In the genomic region with DNA sequence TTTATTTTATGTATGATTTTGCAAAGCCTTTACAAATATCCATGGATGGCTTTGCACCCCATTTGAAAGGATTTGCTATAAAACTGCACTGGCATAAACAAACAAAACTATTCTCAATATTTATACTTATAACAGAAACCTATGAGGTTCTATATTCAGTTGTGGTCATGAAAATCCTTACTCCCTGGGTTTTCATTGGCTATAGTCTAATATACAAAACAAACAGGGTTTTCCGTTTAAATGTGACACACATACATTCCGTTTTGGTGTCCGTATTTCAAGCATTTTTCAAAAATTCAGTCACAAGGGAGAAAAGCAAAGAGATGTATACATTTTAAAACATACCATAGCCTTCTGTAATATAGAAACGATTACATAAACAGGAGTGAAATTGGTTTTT, we compare ENCODE assay signal across 1 cellular context.
TF ChIP-seq lines count a peak whose summit lies in the region.

No MANE protein-coding gene starts in this region.

TF ChIP-seq in WTC11, 78 proteins besides CTCF, POLR2A, EP300 and RAD21 (continued from another document):
- TF ChIP-seq, protein P1, sequence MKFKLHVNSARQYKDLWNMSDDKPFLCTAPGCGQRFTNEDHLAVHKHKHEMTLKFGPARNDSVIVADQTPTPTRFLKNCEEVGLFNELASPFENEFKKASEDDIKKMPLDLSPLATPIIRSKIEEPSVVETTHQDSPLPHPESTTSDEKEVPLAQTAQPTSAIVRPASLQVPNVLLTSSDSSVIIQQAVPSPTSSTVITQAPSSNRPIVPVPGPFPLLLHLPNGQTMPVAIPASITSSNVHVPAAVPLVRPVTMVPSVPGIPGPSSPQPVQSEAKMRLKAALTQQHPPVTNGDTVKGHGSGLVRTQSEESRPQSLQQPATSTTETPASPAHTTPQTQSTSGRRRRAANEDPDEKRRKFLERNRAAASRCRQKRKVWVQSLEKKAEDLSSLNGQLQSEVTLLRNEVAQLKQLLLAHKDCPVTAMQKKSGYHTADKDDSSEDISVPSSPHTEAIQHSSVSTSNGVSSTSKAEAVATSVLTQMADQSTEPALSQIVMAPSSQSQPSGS (CRISPR knock-in tag; IDR thresholded peaks at IDR 0.05; ENCODE audit: borderline replicate concordance, low read depth) = no peak
